In genomic region chr9:108584860-108585259, GRCh38 we compare ENCODE assay signal across 7 cellular contexts.
"Had no signal": no experiment of that assay in that cellular context is flagged by ENCODE, and none has a peak within 500 bp of the region (broad histone marks: within the 10 kb centered on the region; RNA-seq: fewer than 3 reads in every experiment).

No MANE protein-coding gene starts in this region.

- H3K4me3 ChIP-seq: GM23248 had no signal

- FAIRE-seq: HTR-8/SVneo had no signal

- H3K9ac ChIP-seq: GM23248 had no signal

- H3K27ac ChIP-seq: GM23248 had no signal

- H2AFZ ChIP-seq: GM23248 had no signal

- DNase-seq: GM23248, GOT3, H9, HCEC 1CT, IMR-90, KBM-7 had no signal
